1 cellular context compared by ENCODE assay signal in genomic region chr1:20640183-20640597, GRCh38.
TF ChIP-seq lines count a peak whose summit lies in the region.

No MANE protein-coding gene starts in this region.

TF ChIP-seq in HepG2, 621 proteins besides CTCF, POLR2A, EP300 and RAD21 (continued from another document):
- no peak for TF ChIP-seq ATF6 (CRISPR knock-in tag; conservative IDR thresholded peaks at IDR 0.05)
- no peak for TF ChIP-seq HNF4A (CRISPR knock-in tag; IDR thresholded peaks at IDR 0.05)
- TF ChIP-seq ZNF260 (CRISPR knock-in tag; IDR thresholded peaks at IDR 0.05; ENCODE audit: borderline replicate concordance, low read depth), result no peak
- TF ChIP-seq, protein P1, sequence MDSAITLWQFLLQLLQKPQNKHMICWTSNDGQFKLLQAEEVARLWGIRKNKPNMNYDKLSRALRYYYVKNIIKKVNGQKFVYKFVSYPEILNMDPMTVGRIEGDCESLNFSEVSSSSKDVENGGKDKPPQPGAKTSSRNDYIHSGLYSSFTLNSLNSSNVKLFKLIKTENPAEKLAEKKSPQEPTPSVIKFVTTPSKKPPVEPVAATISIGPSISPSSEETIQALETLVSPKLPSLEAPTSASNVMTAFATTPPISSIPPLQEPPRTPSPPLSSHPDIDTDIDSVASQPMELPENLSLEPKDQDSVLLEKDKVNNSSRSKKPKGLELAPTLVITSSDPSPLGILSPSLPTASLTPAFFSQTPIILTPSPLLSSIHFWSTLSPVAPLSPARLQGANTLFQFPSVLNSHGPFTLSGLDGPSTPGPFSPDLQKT (CRISPR knock-in tag; IDR thresholded peaks at IDR 0.05; ENCODE audit: borderline replicate concordance), result no peak
- TF ChIP-seq, protein P2, sequence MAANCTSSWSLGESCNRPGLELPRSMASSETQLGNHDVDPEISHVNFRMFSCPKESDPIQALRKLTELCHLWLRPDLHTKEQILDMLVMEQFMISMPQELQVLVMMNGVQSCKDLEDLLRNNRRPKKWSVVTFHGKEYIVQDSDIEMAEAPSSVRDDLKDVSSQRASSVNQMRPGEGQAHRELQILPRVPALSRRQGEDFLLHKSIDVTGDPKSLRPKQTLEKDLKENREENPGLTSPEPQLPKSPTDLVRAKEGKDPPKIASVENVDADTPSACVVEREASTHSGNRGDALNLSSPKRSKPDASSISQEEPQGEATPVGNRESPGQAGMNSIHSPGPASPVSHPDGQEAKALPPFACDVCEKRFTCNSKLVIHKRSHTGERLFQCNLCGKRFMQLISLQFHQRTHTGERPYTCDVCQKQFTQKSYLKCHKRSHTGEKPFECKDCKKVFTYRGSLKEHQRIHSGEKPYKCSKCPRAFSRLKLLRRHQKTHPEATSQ (CRISPR knock-in tag; IDR thresholded peaks at IDR 0.05; ENCODE audit: borderline replicate concordance), result no peak
- TF ChIP-seq NR2F1 (CRISPR knock-in tag; IDR thresholded peaks at IDR 0.05), result no peak
- no peak for TF ChIP-seq PTBP1 (IDR thresholded peaks at IDR 0.05; ENCODE audit: low read depth, low read length, poor library complexity, severe bottlenecking)
- TF ChIP-seq ZNF709 (CRISPR knock-in tag; IDR thresholded peaks at IDR 0.05), result no peak
- TF ChIP-seq MXD1 (CRISPR knock-in tag; IDR thresholded peaks at IDR 0.05), result no peak
- TF ChIP-seq FOXP1 (IDR thresholded peaks at IDR 0.05), result no peak
- TF ChIP-seq FOXP1 (CRISPR knock-in tag; IDR thresholded peaks at IDR 0.05), result 0 out of 2 replicates have a peak, but pooled peaks have one; percentile 13
- TF ChIP-seq FOXK2 (IDR thresholded peaks at IDR 0.05), result no peak
- TF ChIP-seq, protein P3, sequence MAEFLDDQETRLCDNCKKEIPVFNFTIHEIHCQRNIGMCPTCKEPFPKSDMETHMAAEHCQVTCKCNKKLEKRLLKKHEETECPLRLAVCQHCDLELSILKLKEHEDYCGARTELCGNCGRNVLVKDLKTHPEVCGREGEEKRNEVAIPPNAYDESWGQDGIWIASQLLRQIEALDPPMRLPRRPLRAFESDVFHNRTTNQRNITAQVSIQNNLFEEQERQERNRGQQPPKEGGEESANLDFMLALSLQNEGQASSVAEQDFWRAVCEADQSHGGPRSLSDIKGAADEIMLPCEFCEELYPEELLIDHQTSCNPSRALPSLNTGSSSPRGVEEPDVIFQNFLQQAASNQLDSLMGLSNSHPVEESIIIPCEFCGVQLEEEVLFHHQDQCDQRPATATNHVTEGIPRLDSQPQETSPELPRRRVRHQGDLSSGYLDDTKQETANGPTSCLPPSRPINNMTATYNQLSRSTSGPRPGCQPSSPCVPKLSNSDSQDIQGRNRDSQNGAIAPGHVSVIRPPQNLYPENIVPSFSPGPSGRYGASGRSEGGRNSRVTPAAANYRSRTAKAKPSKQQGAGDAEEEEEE (CRISPR knock-in tag; IDR thresholded peaks at IDR 0.05; ENCODE audit: borderline replicate concordance), result no peak
- TF ChIP-seq NKX3-1 (CRISPR knock-in tag; IDR thresholded peaks at IDR 0.05), result no peak
- TF ChIP-seq SMARCE1 (IDR thresholded peaks at IDR 0.05; ENCODE audit: borderline replicate concordance), result no peak
- no peak for TF ChIP-seq TAF1 (CRISPR knock-in tag; IDR thresholded peaks at IDR 0.05)
- peak; percentile 88 for TF ChIP-seq SMC3 (IDR thresholded peaks at IDR 0.05; ENCODE audit: low read length)
- no peak for TF ChIP-seq KMT2A (CRISPR knock-in tag; IDR thresholded peaks at IDR 0.05)
- TF ChIP-seq, protein P4, sequence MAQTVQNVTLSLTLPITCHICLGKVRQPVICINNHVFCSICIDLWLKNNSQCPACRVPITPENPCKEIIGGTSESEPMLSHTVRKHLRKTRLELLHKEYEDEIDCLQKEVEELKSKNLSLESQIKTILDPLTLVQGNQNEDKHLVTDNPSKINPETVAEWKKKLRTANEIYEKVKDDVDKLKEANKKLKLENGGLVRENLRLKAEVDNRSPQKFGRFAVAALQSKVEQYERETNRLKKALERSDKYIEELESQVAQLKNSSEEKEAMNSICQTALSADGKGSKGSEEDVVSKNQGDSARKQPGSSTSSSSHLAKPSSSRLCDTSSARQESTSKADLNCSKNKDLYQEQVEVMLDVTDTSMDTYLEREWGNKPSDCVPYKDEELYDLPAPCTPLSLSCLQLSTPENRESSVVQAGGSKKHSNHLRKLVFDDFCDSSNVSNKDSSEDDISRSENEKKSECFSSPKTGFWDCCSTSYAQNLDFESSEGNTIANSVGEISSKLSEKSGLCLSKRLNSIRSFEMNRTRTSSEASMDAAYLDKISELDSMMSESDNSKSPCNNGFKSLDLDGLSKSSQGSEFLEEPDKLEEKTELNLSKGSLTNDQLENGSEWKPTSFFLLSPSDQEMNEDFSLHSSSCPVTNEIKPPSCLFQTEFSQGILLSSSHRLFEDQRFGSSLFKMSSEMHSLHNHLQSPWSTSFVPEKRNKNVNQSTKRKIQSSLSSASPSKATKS (CRISPR knock-in tag; IDR thresholded peaks at IDR 0.05), result no peak
- TF ChIP-seq MTA1 (CRISPR knock-in tag; IDR thresholded peaks at IDR 0.05; ENCODE audit: borderline replicate concordance), result no peak
- peak; percentile 78 for TF ChIP-seq STAG1 (CRISPR knock-in tag; IDR thresholded peaks at IDR 0.05)
- peak; percentile 12; the same call in 1 of the 2 replicates for TF ChIP-seq CEBPG (CRISPR knock-in tag; IDR thresholded peaks at IDR 0.05)
- TF ChIP-seq KDM3A (CRISPR knock-in tag; IDR thresholded peaks at IDR 0.05; ENCODE audit: low read depth), result no peak
TF ChIP-seq in HepG2: peak in this region for 4.
